ENCODE assay signal across 16 cellular contexts in the genomic region with DNA sequence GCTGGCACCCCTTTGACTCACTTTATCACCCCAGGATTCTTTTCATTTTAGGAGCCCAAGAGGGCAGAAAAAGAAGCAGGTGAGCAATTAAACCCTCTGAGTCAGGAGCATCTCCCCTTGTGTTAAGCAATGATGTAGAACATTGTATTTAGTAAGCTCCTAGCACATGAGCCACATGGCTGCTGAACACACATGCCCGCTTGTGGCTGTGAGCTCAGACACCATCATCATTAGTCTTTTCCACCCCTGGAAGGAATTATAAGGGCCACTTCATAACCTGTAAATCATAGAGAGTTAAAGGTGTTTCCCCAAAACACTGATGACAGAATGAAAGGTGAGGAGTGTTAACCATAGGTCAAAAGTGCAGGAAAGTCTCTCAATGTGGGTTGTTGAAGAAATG. TPM values are rescaled to one million over a fixed set of nuclear protein-coding genes. Genes with fewer than 3 reads are reported as not detected.
"Had no signal": no experiment of that assay in that cellular context is flagged by ENCODE, and none has a peak within 500 bp of the region (broad histone marks: within the 10 kb centered on the region; RNA-seq: fewer than 3 reads in every experiment).

No MANE protein-coding gene starts in this region.

RNA-seq across cellular contexts. Expression of a gene that starts 37.2 kb away (rescaled TPM):
- total RNA-seq: activated naive CD4-positive, alpha-beta T cell treated with anti-CD3 and anti-CD28 coated beads, Interleukin-2, amount 50 U/mL, for 72 hours; activated naive CD8-positive, alpha-beta T cell treated with anti-CD3 and anti-CD28 coated beads for 36 hours; activated naive CD8-positive, alpha-beta T cell treated with anti-CD3 and anti-CD28 coated beads, Interleukin-2, amount 10 ng/mL, durations not matched to agents 7 days and 5 days; activated T-cell treated with anti-CD3 and anti-CD28 coated beads, Interleukin-2, amount 50 U/mL, for 72 hours; activated T-helper 1 cell treated with anti-CD3 and anti-CD28 coated beads, Interleukin-12 subunit alpha, Interleukin-12 subunit beta, Interleukin-2, Interleukin-4 antibody, amounts not matched to agents 30 ng/mL and 10 ng/mL and 1 ng/mL, durations not matched to agents 14 hours and 24 hours and 36 hours; activated T-helper 2 cell treated with anti-CD3 and anti-CD28 coated beads, Interferon-gamma antibody, Interleukin-2, Interleukin-4, amounts not matched to agents 10 μg/mL and 5 μg/mL and 100 μg/mL, durations not matched to agents 14 hours and 24 hours and 36 hours; adrenal gland; aorta; ascending aorta; astrocyte; body of pancreas; breast epithelium; bronchial epithelial cell; cardiac muscle cell; cerebellum; chondrocyte had no signal
